In the genomic region with DNA sequence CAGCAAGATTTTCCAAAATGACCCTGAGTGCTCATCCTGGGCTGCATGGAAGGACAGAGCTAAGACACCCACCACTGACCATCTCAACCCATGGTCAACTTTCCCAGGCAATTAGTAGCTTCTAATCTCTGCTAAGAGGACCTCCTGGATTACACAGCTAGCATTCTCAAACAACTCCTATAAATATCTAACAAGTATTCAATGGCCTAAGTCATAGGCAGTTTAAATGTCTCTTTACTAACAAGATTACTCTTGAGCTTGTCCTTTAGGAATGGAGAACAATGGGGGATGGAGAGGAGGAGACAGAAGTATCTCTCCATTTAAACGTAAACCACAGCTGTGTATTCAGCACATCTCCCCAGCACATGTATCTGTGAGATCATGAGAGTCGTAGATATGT, we compare ENCODE assay signal across 17 cellular contexts.
DNase-seq lines count a peak whose midpoint lies in the region; TF ChIP-seq lines count a peak whose summit lies in the region.
"Had no signal": no experiment of that assay in that cellular context is flagged by ENCODE, and none has a peak within 500 bp of the region (broad histone marks: within the 10 kb centered on the region; RNA-seq: fewer than 3 reads in every experiment).

No MANE protein-coding gene starts in this region.

- TF ChIP-seq CTCF in tibial artery (IDR thresholded peaks at IDR 0.05) (no peak), RWPE1 (conservative IDR thresholded peaks at IDR 0.05; ENCODE audit: low read depth) (no peak)

- no peak overlapping the region for H3K9ac ChIP-seq in mesenchymal stem cell (ENCODE audit: low read length)

- WGBS in mesenchymal stem cell, result 67% methylated on average over 1 of the region's 2 CpGs

- peak overlapping the region; percentile 89 for H3K27ac ChIP-seq in SJCRH30
- peak overlapping the region; percentile 68 for H3K27ac ChIP-seq in caudate nucleus (ENCODE audit: low read depth, low read length)
- peak overlapping the region; percentile 89 for H3K27ac ChIP-seq in mesenchymal stem cell (ENCODE audit: low read length, poor library complexity, severe bottlenecking)
- peak overlapping the region; percentile 34 to 54 for H3K27ac ChIP-seq in tibial artery
- H3K27ac ChIP-seq in RWPE1, result no peak overlapping the region

- H3K27me3 ChIP-seq in SJCRH30, result no peaks in the 10 kb centered on the region
- H3K27me3 ChIP-seq in mesenchymal stem cell (ENCODE audit: control insufficient read depth in 1 of 2, insufficient read depth in 1 of 2, low read length in 2 of 2), result no peaks in the 10 kb centered on the region
- H3K27me3 ChIP-seq in tibial artery, result no peaks in the 10 kb centered on the region

- no peak overlapping the region for H3K18ac ChIP-seq in mesenchymal stem cell (ENCODE audit: low read depth in 1 of 2, low read length in 2 of 2)

- POLR2A ChIA-PET in RWPE1 (lab: Yijun Ruan, JAX; ENCODE audit: low non-redundant PET), result no interaction called here

- H2BK120ac ChIP-seq in mesenchymal stem cell (ENCODE audit: low read depth, low read length), result no peak overlapping the region

- no peak overlapping the region for H2AK5ac ChIP-seq in mesenchymal stem cell (ENCODE audit: low read length, severe bottlenecking)

- H4K8ac ChIP-seq in mesenchymal stem cell (ENCODE audit: low read length), result no peak overlapping the region

- H3K9me3 ChIP-seq in SJCRH30 (replicated peaks), result no peaks in the 10 kb centered on the region; the same call in 1 of the 2 replicates
- no peaks in the 10 kb centered on the region for H3K9me3 ChIP-seq in mesenchymal stem cell (ENCODE audit: control insufficient read depth, low read length)
- H3K9me3 ChIP-seq in tibial artery, result no peaks in the 10 kb centered on the region

- no peak overlapping the region for H3K4ac ChIP-seq in mesenchymal stem cell (ENCODE audit: low read depth in 1 of 2, low read length in 2 of 2)

- intact Hi-C loops in tibial artery (cut with DNase I; ENCODE audit: low total_unique reads), result no loop called here

- H3K23ac ChIP-seq in mesenchymal stem cell (ENCODE audit: low read length in 2 of 2), result no peak overlapping the region

- no peak overlapping the region for H2AFZ ChIP-seq in mesenchymal stem cell (ENCODE audit: low read depth, low read length)

- peaks cover 11% of the 10 kb centered on the region for H3K79me1 ChIP-seq in mesenchymal stem cell (replicated peaks; ENCODE audit: low read length, poor library complexity, severe bottlenecking)

- H3K4me1 ChIP-seq in SJCRH30 (peaks cover 72% of the 10 kb centered on the region), mesenchymal stem cell (ENCODE audit: control insufficient read depth, insufficient read depth, low read depth, low read length) (no peaks in the 10 kb centered on the region), tibial artery (peaks cover 0 to 34% (median 8%) of the 10 kb centered on the region in 4 donors)

- DNase-seq in SJCRH30 (no peak), caudate nucleus (lab: John Stamatoyannopoulos, UW) (no peak), mesenchymal stem cell (no peak), tibial artery (no peak), T-helper 1 cell (no peak), NCI-H2107 treated with DMSO at 0.1 percent for 48 hours (lab: John Stamatoyannopoulos, UW; ENCODE audit: unreplicated experiment) (no peak), RWPE1 (ENCODE audit: low spot score) (no peak)
- DNase-seq: ACHN; C1 segment of cervical spinal cord; CD8-positive, alpha-beta memory T cell; DMS79; NCI-H1092 treated with DMSO at 0.1 percent for 48 hours; NCI-H146; NCI-H2081; NCI-H510A; NCI-H748 treated with DMSO at 0.1 percent for 48 hours had no signal

- H3K14ac ChIP-seq in mesenchymal stem cell (ENCODE audit: low read length in 2 of 2), result no peak overlapping the region

- H3K36me3 ChIP-seq in SJCRH30, result peaks cover 57% of the 10 kb centered on the region
- H3K36me3 ChIP-seq in mesenchymal stem cell (ENCODE audit: control insufficient read depth in 1 of 2, insufficient read depth in 2 of 2, low read depth in 1 of 2, low read length in 2 of 2), result peaks cover 0 to 49% of the 10 kb centered on the region in 2 experiments
- peaks cover 5 to 8% (median 8%) of the 10 kb centered on the region in 3 donors for H3K36me3 ChIP-seq in tibial artery

- H2BK12ac ChIP-seq in mesenchymal stem cell (ENCODE audit: low read length in 2 of 2), result no peak overlapping the region

- no peak overlapping the region for H3K4me2 ChIP-seq in mesenchymal stem cell (ENCODE audit: low read length, poor library complexity, severe bottlenecking)

- H4K91ac ChIP-seq in mesenchymal stem cell (ENCODE audit: low read length), result no peak overlapping the region

- no peak overlapping the region for H2BK15ac ChIP-seq in mesenchymal stem cell (ENCODE audit: low read depth, poor library complexity, severe bottlenecking)

- CTCF ChIA-PET in RWPE1 (lab: Yijun Ruan, JAX), result no interaction called here

- H3K4me3 ChIP-seq in SJCRH30, result no peak overlapping the region
- H3K4me3 ChIP-seq in mesenchymal stem cell (ENCODE audit: insufficient read depth in 1 of 2, low read depth in 1 of 2, low read length in 2 of 2), result no peak overlapping the region
- no peak overlapping the region for H3K4me3 ChIP-seq in tibial artery
- H3K4me3 ChIP-seq: K562 had no signal

- no peak overlapping the region for H2BK5ac ChIP-seq in mesenchymal stem cell (ENCODE audit: low read depth, low read length, poor library complexity, severe bottlenecking)
